18 cellular contexts compared by ENCODE assay signal in the genomic region with DNA sequence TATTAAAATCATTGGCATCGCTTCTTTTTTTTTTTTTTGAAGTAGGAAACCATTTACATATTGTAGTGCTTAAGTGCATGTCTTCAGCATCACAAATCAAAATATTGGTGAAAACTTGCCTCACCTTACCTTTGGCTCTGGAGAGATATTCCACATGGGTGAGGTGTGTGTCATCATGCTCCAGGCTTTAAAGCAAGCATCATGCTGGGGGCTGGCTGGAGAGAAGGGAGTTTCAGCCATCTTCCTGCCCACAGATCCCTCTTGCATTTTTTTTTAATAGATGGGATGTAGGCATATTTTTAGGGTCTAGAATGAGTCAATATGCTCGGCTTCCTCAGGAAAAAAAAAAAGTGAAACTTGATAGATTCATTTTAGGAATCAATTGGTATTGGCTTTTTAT. TPM values are rescaled to one million over a fixed set of nuclear protein-coding genes. Genes with fewer than 3 reads are reported as not detected.
A peak's percentile ranks its signal among the peaks of the same experiment; 100 is the strongest.
DNase-seq lines count a peak whose midpoint lies in the region; ATAC-seq and TF ChIP-seq lines count a peak whose summit lies in the region.
"Had no signal": no experiment of that assay in that cellular context is flagged by ENCODE, and none has a peak within 500 bp of the region (broad histone marks: within the 10 kb centered on the region; RNA-seq: fewer than 3 reads in every experiment).

No MANE protein-coding gene starts in this region.

- H3K4ac ChIP-seq in mesendoderm (ENCODE audit: low read depth, low read length): no peak overlapping the region

- TF ChIP-seq CTCF in C4-2B (conservative IDR thresholded peaks at IDR 0.05) (peak; percentile 18), HFFc6 (IDR thresholded peaks at IDR 0.05) (no peak)

- no peaks in the 10 kb centered on the region for H3K79me1 ChIP-seq in mesendoderm (ENCODE audit: low read length)

- no peak overlapping the region for H4K8ac ChIP-seq in mesendoderm (ENCODE audit: low read depth, low read length)

- no peak overlapping the region for H2BK15ac ChIP-seq in mesendoderm (replicated peaks; ENCODE audit: low read depth)

- H3K4me3 ChIP-seq in mesendoderm (ENCODE audit: low read length): no peak overlapping the region
- H3K4me3 ChIP-seq: A549, BLaER1 had no signal

- H3K9me3 Mint-ChIP-seq in HFFc6: no peaks in the 10 kb centered on the region
- H3K9me3 Mint-ChIP-seq: CD4-positive, alpha-beta T cell; CD8-positive, alpha-beta T cell had no signal

- WGBS in mesendoderm (ENCODE audit: extremely low coverage, insufficient coverage, low lambda C conversion rate): no CpG with 5 or more reads among the region's 2 CpGs

- H2AK5ac ChIP-seq in mesendoderm (ENCODE audit: low read length): no peak overlapping the region

- peaks cover 2% of the 10 kb centered on the region for H3K27me3 Mint-ChIP-seq in HFFc6 (ENCODE audit: insufficient read depth)

- peaks cover 15% of the 10 kb centered on the region for H3K4me1 Mint-ChIP-seq in HFFc6 (ENCODE audit: low read depth)

- no peak overlapping the region for H3K27ac Mint-ChIP-seq in HFFc6
- H3K27ac Mint-ChIP-seq: CD4-positive, alpha-beta T cell; CD8-positive, alpha-beta T cell had no signal

- no peak overlapping the region for H3K27ac ChIP-seq in C4-2B
- H3K27ac ChIP-seq in mesendoderm (ENCODE audit: low read depth, low read length): no peak overlapping the region
- H3K27ac ChIP-seq: 22Rv1, A549, BLaER1 had no signal

- H2BK120ac ChIP-seq in mesendoderm (ENCODE audit: low read depth, low read length): no peak overlapping the region

- H3K36me3 Mint-ChIP-seq in HFFc6 (ENCODE audit: low read depth): peaks cover 3% of the 10 kb centered on the region
- H3K36me3 Mint-ChIP-seq: CD8-positive, alpha-beta T cell had no signal

- no peaks in the 10 kb centered on the region for H3K79me2 ChIP-seq in mesendoderm (ENCODE audit: control insufficient read depth, insufficient read depth, low read length)

- H3K9ac ChIP-seq in mesendoderm (ENCODE audit: low read length): no peak overlapping the region
- H3K9ac ChIP-seq: BLaER1 had no signal

- H4K5ac ChIP-seq in mesendoderm (ENCODE audit: low read length): no peak overlapping the region

- no peak overlapping the region for H2BK5ac ChIP-seq in mesendoderm (ENCODE audit: low read length)

- H3K36me3 ChIP-seq in mesendoderm (ENCODE audit: control insufficient read depth, insufficient read depth, low read length): no peaks in the 10 kb centered on the region
- H3K36me3 ChIP-seq: BE2C, BLaER1 had no signal

- H3K4me2 ChIP-seq in mesendoderm (ENCODE audit: low read length): no peak overlapping the region
- H3K4me2 ChIP-seq: A549 had no signal

- no peaks in the 10 kb centered on the region for H3K27me3 ChIP-seq in mesendoderm (ENCODE audit: insufficient read depth, low read length, poor library complexity)

- ATAC-seq in GM21526 (IDR thresholded peaks at IDR 0.05; ENCODE audit: low FRiP score, unreplicated experiment): no peak
- ATAC-seq: CD8-positive, alpha-beta T cell had no signal

- H3K18ac ChIP-seq in mesendoderm (ENCODE audit: low read length): no peak overlapping the region

- H3K4me1 ChIP-seq in mesendoderm (ENCODE audit: control insufficient read depth, low read depth, low read length): no peaks in the 10 kb centered on the region
- H3K4me1 ChIP-seq: BE2C had no signal

- DNase-seq in ELR (ENCODE audit: low read depth) (peak; percentile 29), mesendoderm (peak; percentile 17), HFFc6 (no peak)
- DNase-seq in central memory CD4-positive, alpha-beta T cell: no peak
- DNase-seq: BE2C; C1 segment of cervical spinal cord; Caco-2; Calu3; CD4-positive, alpha-beta T cell; CD8-positive, alpha-beta T cell; DMS79 treated with DMSO at 0.1 percent for 48 hours; EL; GF-D8 had no signal

- no peak overlapping the region for H3K23ac ChIP-seq in mesendoderm (ENCODE audit: low read length)

- H3K4me3 Mint-ChIP-seq in HFFc6: no peak overlapping the region
- H3K4me3 Mint-ChIP-seq: CD4-positive, alpha-beta T cell; CD8-positive, alpha-beta T cell had no signal

- no peak overlapping the region for H3K56ac ChIP-seq in mesendoderm (ENCODE audit: low read length)

RNA-seq across cellular contexts. Expression of a gene that starts 2.3 kb away (rescaled TPM):
- 0.17 TPM for polyA plus RNA-seq in mesendoderm (2013, experiment 1 of 2)
- 0.17 TPM for polyA plus RNA-seq in mesendoderm (2013, experiment 2 of 2)
- under 1 TPM; 0.05 to 0.24 (median 0.20) TPM for total RNA-seq in HFFc6 (2021; fragmentation: NEBNext Ultra II Directional; extraction: Animal tissue kit (Norgen Biotek cat#: 25700))
- total RNA-seq: Caco-2; Calu3; CD4-positive, alpha-beta T cell; CD8-positive, alpha-beta T cell had no signal

Comparison
In these comparisons a context has a peak if more than half of its experiments do, and no peak if none do; other contexts are left out.
1. DNase-seq: peak in ELR (single experiment) and mesendoderm (single experiment); none in central memory CD4-positive, alpha-beta T cell (single experiment) and HFFc6 (single experiment).